15 cellular contexts compared by ENCODE assay signal in genomic region chr15:82585072-82585471, GRCh38. TPM values are rescaled to one million over a fixed set of nuclear protein-coding genes. Genes with fewer than 3 reads are reported as not detected.
DNase-seq lines count a peak whose midpoint lies in the region; ATAC-seq, FAIRE-seq and TF ChIP-seq lines count a peak whose summit lies in the region.
"Had no signal": no experiment of that assay in that cellular context is flagged by ENCODE, and none has a peak within 500 bp of the region (broad histone marks: within the 10 kb centered on the region; RNA-seq: fewer than 3 reads in every experiment).

No MANE protein-coding gene starts in this region.

- H3K9me3 ChIP-seq in keratinocyte (ENCODE audit: control insufficient read depth, low read depth, low read length) (no peaks in the 10 kb centered on the region), PC-3 (ENCODE audit: low read length) (no peaks in the 10 kb centered on the region), testis (no peaks in the 10 kb centered on the region), MM.1S (replicated peaks; ENCODE audit: insufficient read depth, low read length) (no peaks in the 10 kb centered on the region)
- H3K9me3 ChIP-seq: esophagus muscularis mucosa had no signal

- POLR2A ChIA-PET in PC-3 (lab: Charles Lee; ENCODE audit: unreplicated experiment): no interaction called here

- intact Hi-C loops in PC-3 (cut with micrococcal nuclease): no loop called here
- intact Hi-C loops in testis (cut with DNase I; ENCODE audit: low total_unique reads): no loop called here

- H3K9me1 ChIP-seq in keratinocyte (ENCODE audit: control insufficient read depth, extremely low read depth, insufficient read depth, low read length): no peaks in the 10 kb centered on the region

- CTCF ChIA-PET in PC-3 (lab: Charles Lee): no interaction called here

- H3K79me2 ChIP-seq in keratinocyte (ENCODE audit: control insufficient read depth, insufficient read depth, low read length) (no peaks in the 10 kb centered on the region), PC-3 (ENCODE audit: low read length) (no peaks in the 10 kb centered on the region), MM.1S (ENCODE audit: low read length) (no peaks in the 10 kb centered on the region)

- H3K4me2 ChIP-seq in keratinocyte (ENCODE audit: control insufficient read depth, extremely low read depth, insufficient read depth, low read depth, low read length) (no peak overlapping the region), PC-3 (ENCODE audit: low read length) (no peak overlapping the region), MM.1S (ENCODE audit: low read depth, low read length) (no peak overlapping the region)

- ATAC-seq in PC-3: no peak

- H3K9ac ChIP-seq in keratinocyte (ENCODE audit: control insufficient read depth, extremely low read depth, insufficient read depth, low read length) (no peak overlapping the region), PC-3 (ENCODE audit: low read length) (no peak overlapping the region), MM.1S (ENCODE audit: low read length) (no peak overlapping the region)

- H3K9me2 ChIP-seq in PC-3 (replicated peaks; ENCODE audit: low read length) (no peaks in the 10 kb centered on the region), MM.1S (replicated peaks; ENCODE audit: insufficient read depth, low read length) (no peaks in the 10 kb centered on the region)

- no peaks in the 10 kb centered on the region for H3K4me1 ChIP-seq in keratinocyte (ENCODE audit: control insufficient read depth, extremely low read depth, insufficient read depth, low read length)
- H3K4me1 ChIP-seq in PC-3 (ENCODE audit: insufficient read depth, low read length): no peaks in the 10 kb centered on the region
- H3K4me1 ChIP-seq in testis: no peaks in the 10 kb centered on the region
- no peaks in the 10 kb centered on the region for H3K4me1 ChIP-seq in MM.1S (ENCODE audit: low read length)
- H3K4me1 ChIP-seq: esophagus muscularis mucosa had no signal

- H3K27me3 ChIP-seq in keratinocyte (ENCODE audit: control insufficient read depth, extremely low read depth, insufficient read depth, low read length): no peaks in the 10 kb centered on the region
- peaks cover 47% of the 10 kb centered on the region for H3K27me3 ChIP-seq in PC-3 (ENCODE audit: low read length)
- no peaks in the 10 kb centered on the region for H3K27me3 ChIP-seq in testis
- H3K27me3 ChIP-seq in MM.1S (replicated peaks; ENCODE audit: insufficient read depth, low read length): no peaks in the 10 kb centered on the region
- H3K27me3 ChIP-seq: esophagus muscularis mucosa had no signal

- TF ChIP-seq POLR2A in testis (IDR thresholded peaks at IDR 0.05): no peak

- H3F3A ChIP-seq in PC-3 (ENCODE audit: low read length, unreplicated experiment) (no peaks in the 10 kb centered on the region), MM.1S (ENCODE audit: insufficient read depth, low read length) (no peaks in the 10 kb centered on the region)

- BruUV-seq in PC-3 (replicated peaks; lab: Mats Ljungman, UMichigan): no TSS peak

- WGBS in testis, 2 donors: 61 to 63% methylated on average over 3 of the region's 3 CpGs

- DNase-seq in AG09309 (ENCODE audit: low read depth) (no peak), HTR-8/SVneo (ENCODE audit: insufficient read length, low spot score) (peak; percentile 24), amniotic epithelial cell (ENCODE audit: low read depth) (peak; percentile 55), keratinocyte (ENCODE audit: low read depth, low spot score) (no peak), PC-3 (no peak), testis (no peak), activated T-cell treated with anti-CD3 and anti-CD28 coated beads for 4 hours (no peak), MM.1S (no peak)
- DNase-seq: activated CD4-positive, CD25-positive, alpha-beta regulatory T cell treated with anti-CD3 and anti-CD28 coated beads, Interleukin-2, amount 50 U/mL, for 72 hours; islet precursor cell; NCI-H2171; nephron progenitor cell; stimulated activated CD4-positive, alpha-beta T cell treated with anti-CD3 and anti-CD28 coated beads, Interleukin-15, amount 100 ng/mL, for 24 hours had no signal

- no peak for FAIRE-seq in HTR-8/SVneo (lab: Jason Lieb, UNC)
- FAIRE-seq in keratinocyte (lab: Jason Lieb, UNC): no peak

- H2AFZ ChIP-seq in keratinocyte (ENCODE audit: control insufficient read depth, low read length): no peak overlapping the region
- no peak overlapping the region for H2AFZ ChIP-seq in PC-3 (ENCODE audit: low read length)
- H2AFZ ChIP-seq in MM.1S (ENCODE audit: low read length): no peak overlapping the region

- H3K36me3 ChIP-seq in keratinocyte (ENCODE audit: control insufficient read depth in 2 of 2, extremely low read depth in 1 of 2, insufficient read depth in 2 of 2, low read length in 2 of 2): no peaks in the 10 kb centered on the region
- no peaks in the 10 kb centered on the region for H3K36me3 ChIP-seq in PC-3 (ENCODE audit: low read depth, low read length)
- H3K36me3 ChIP-seq in testis (ENCODE audit: low read depth, missing control alignments): no peaks in the 10 kb centered on the region
- no peaks in the 10 kb centered on the region for H3K36me3 ChIP-seq in MM.1S (replicated peaks; ENCODE audit: insufficient read depth, low read length)
- H3K36me3 ChIP-seq: esophagus muscularis mucosa had no signal

- H3K27ac ChIP-seq in keratinocyte (ENCODE audit: control insufficient read depth, insufficient read depth, low read length) (no peak overlapping the region), PC-3 (ENCODE audit: low read length) (no peak overlapping the region), testis (no peak overlapping the region), MM.1S (ENCODE audit: low read length) (no peak overlapping the region)
- H3K27ac ChIP-seq: C4-2B, esophagus muscularis mucosa had no signal

- H3K4me3 ChIP-seq in AG09309 (ENCODE audit: control insufficient read depth, low read depth, low read length): no peak overlapping the region
- H3K4me3 ChIP-seq in keratinocyte (ENCODE audit: control insufficient read depth in 2 of 3, extremely low read depth in 1 of 3, insufficient read depth in 2 of 3, low read depth in 1 of 3, low read length in 3 of 3): no peak overlapping the region
- H3K4me3 ChIP-seq in PC-3 (ENCODE audit: low read length): no peak overlapping the region
- H3K4me3 ChIP-seq in testis: no peak overlapping the region
- no peak overlapping the region for H3K4me3 ChIP-seq in MM.1S (ENCODE audit: low read length)
- H3K4me3 ChIP-seq: esophagus muscularis mucosa had no signal

- dilution Hi-C loops in keratinocyte (cut with MboI; ENCODE audit: extremely low pct_ligation_motif_present, low sequenced_read_pairs): no loop called here

- TF ChIP-seq CTCF in AG09309 (IDR thresholded peaks at IDR 0.05; ENCODE audit: control insufficient read depth, insufficient read depth, low read depth, low read length, missing control alignments) (peak; percentile 32), keratinocyte (optimal IDR thresholded peaks at IDR 0.05 in 1 of 3, IDR thresholded peaks at IDR 0.05 in 1 of 3, conservative IDR thresholded peaks at IDR 0.05 in 1 of 3; ENCODE audit: extremely low read depth in 1 of 3, insufficient read depth in 2 of 3, low read length in 3 of 3) (peak in 2 of 3 experiments; percentile 6 to 16), PC-3 (conservative IDR thresholded peaks at IDR 0.05; ENCODE audit: low read depth, low read length) (no peak), testis (IDR thresholded peaks at IDR 0.05) (no peak), MM.1S (IDR thresholded peaks at IDR 0.05; ENCODE audit: low read length) (no peak)

- no peaks in the 10 kb centered on the region for H4K20me1 ChIP-seq in keratinocyte (ENCODE audit: control insufficient read depth, extremely low read depth, insufficient read depth, low read length)
- no peaks in the 10 kb centered on the region for H4K20me1 ChIP-seq in PC-3 (ENCODE audit: low read length)
- H4K20me1 ChIP-seq in MM.1S (ENCODE audit: insufficient read depth, low read length): no peaks in the 10 kb centered on the region

RNA-seq across cellular contexts. Expression of gene RPS17, which starts 44.8 kb away (rescaled TPM):
- polyA plus RNA-seq in keratinocyte (3,935 to 4,320 TPM (median 3,980 TPM) in 3 replicates), testis (ENCODE audit: insufficient read depth, low read depth, low replicate concordance) (995 TPM)
- 638 TPM for polyA plus RNA-seq in keratinocyte (2011; ENCODE audit: low read depth)
- 4,775 and 5,060 TPM in 2 replicates for polyA plus RNA-seq in keratinocyte (2011; cell fraction: cytosol; rRNA removed)
- polyA plus RNA-seq in keratinocyte (2011; cell fraction: nucleus; rRNA removed): 926 and 1,172 TPM in 2 replicates
- polyA plus RNA-seq in keratinocyte (2012; ENCODE audit: low replicate concordance): 3,748 and 5,826 TPM in 2 replicates
- 227 to 1,259 TPM (median 991 TPM) in 3 replicates for polyA minus RNA-seq in keratinocyte
- polyA minus RNA-seq in keratinocyte (2011; cell fraction: cytosol; rRNA and poly(A)+ RNA removed): 2,547 TPM
- 199 and 233 TPM in 2 replicates for polyA minus RNA-seq in keratinocyte (2011; cell fraction: nucleus; rRNA and poly(A)+ RNA removed)
- total RNA-seq in PC-3 (2014; rRNA removed) (2,156 and 3,194 TPM in 2 replicates), testis (100 to 1,000 TPM; 567 to 887 TPM)

Comparison
In these comparisons a context has a peak if more than half of its experiments do, and no peak if none do; other contexts are left out.
1. DNase-seq: peak in HTR-8/SVneo (single experiment) and amniotic epithelial cell (single experiment); none in AG09309 (single experiment), keratinocyte (single experiment), PC-3 (single experiment), testis (single experiment), activated T-cell treated with anti-CD3 and anti-CD28 coated beads for 4 hours (single experiment) and MM.1S (single experiment).
2. CTCF ChIP-seq: peak in AG09309 (single experiment) and keratinocyte (2 of 3); none in PC-3 (single experiment), testis (0 of 3) and MM.1S (single experiment).